Comparison of ENCODE assay signal across 8 cellular contexts in genomic region chr1:119275145-119275929, GRCh38.
DNase-seq lines count a peak whose midpoint lies in the region; ATAC-seq and TF ChIP-seq lines count a peak whose summit lies in the region.

No MANE protein-coding gene starts in this region.

- no peaks in the 10 kb centered on the region for H3K9me2 ChIP-seq in OCI-LY1 (ENCODE audit: low read depth, low read length)

- in situ Hi-C loops in GM13976 (cut with MboI; ENCODE audit: low sequenced_read_pairs, unreplicated experiment) = loop anchor here (25.0 kb wide), 1 partner anchor 187 kb away; no protein-coding TSS in a partner anchor

- H3K4me3 ChIP-seq in OCI-LY1 (ENCODE audit: low read depth, low read length, poor library complexity, severe bottlenecking) (no peak overlapping the region), right atrium auricular region (no peak overlapping the region)

- H3K9me3 ChIP-seq in OCI-LY1 (ENCODE audit: low read length) (no peaks in the 10 kb centered on the region), right atrium auricular region (no peaks in the 10 kb centered on the region)

- H3F3A ChIP-seq in OCI-LY1 (ENCODE audit: insufficient read depth, low read length) = no peaks in the 10 kb centered on the region

- H4K20me1 ChIP-seq in OCI-LY1 (ENCODE audit: insufficient read depth, low read length) = no peaks in the 10 kb centered on the region

- peak; percentile 58 for ATAC-seq in HG03469 (IDR thresholded peaks at IDR 0.05; ENCODE audit: unreplicated experiment)

- H3K4me1 ChIP-seq in OCI-LY1 (ENCODE audit: insufficient read depth, low read length, severe bottlenecking) (no peaks in the 10 kb centered on the region), right atrium auricular region (peaks cover 0 to 7% of the 10 kb centered on the region in 2 donors)

- no peak overlapping the region for H3K4me2 ChIP-seq in OCI-LY1 (ENCODE audit: low read length)

- H2AFZ ChIP-seq in OCI-LY1 (ENCODE audit: low read length) = no peak overlapping the region

- no peak overlapping the region for H3K27ac ChIP-seq in OCI-LY1 (ENCODE audit: low read depth, low read length, poor library complexity, severe bottlenecking)
- H3K27ac ChIP-seq in right atrium auricular region = no peak overlapping the region

- no peaks in the 10 kb centered on the region for H3K27me3 ChIP-seq in OCI-LY1 (ENCODE audit: insufficient read depth, low read length)
- no peaks in the 10 kb centered on the region for H3K27me3 ChIP-seq in right atrium auricular region

- no peak overlapping the region for H3K9ac ChIP-seq in OCI-LY1 (ENCODE audit: low read length)

- H3K36me3 ChIP-seq in OCI-LY1 (ENCODE audit: insufficient read depth, low read length) (no peaks in the 10 kb centered on the region), right atrium auricular region (no peaks in the 10 kb centered on the region)

- intact Hi-C loops in posterior vena cava (cut with DNase I) = loop anchor here in 1 of 2 donors (10.0 kb wide), 1 partner anchor 89 kb away; the partner anchor contains the start of gene HAO2

- TF ChIP-seq CTCF in GM13976 (IDR thresholded peaks at IDR 0.05; ENCODE audit: borderline replicate concordance, control extremely low read depth, extremely low read depth, insufficient read depth, missing control alignments) = peak; percentile 81
- peak; percentile 87 for TF ChIP-seq CTCF in OCI-LY1 (IDR thresholded peaks at IDR 0.05; ENCODE audit: low read length)
- peak; percentile 58 to 77 for TF ChIP-seq CTCF in right atrium auricular region (IDR thresholded peaks at IDR 0.05)

- no peaks in the 10 kb centered on the region for H3K79me2 ChIP-seq in OCI-LY1 (ENCODE audit: insufficient read depth, low read length)

- peak; percentile 67 for DNase-seq in AG20443 (ENCODE audit: low spot score)
- DNase-seq in GM13976 (ENCODE audit: low spot score) = peak; percentile 39
- peak; percentile 22 for DNase-seq in activated naive CD4-positive, alpha-beta T cell treated with anti-CD3 and anti-CD28 coated beads, Interleukin-2, amount 50 U/mL, for 16 hours
- peak; percentile 65 for DNase-seq in right atrium auricular region (ENCODE audit: low spot score)
- DNase-seq in stimulated activated CD4-positive, alpha-beta T cell treated with anti-CD3 and anti-CD28 coated beads, Interleukin-15, amount 100 ng/mL, for 48 hours (ENCODE audit: low read depth in 2 of 2) = peak; percentile 7 to 8
- no peak for DNase-seq in posterior vena cava (ENCODE audit: low spot score)
